ENCODE assay signal across 1 cellular context in genomic region chr2:119109823-119110222, GRCh38.
TF ChIP-seq lines count a peak whose summit lies in the region.

No MANE protein-coding gene starts in this region.

TF ChIP-seq in WTC11, 78 proteins besides CTCF, POLR2A, EP300 and RAD21 (continued from another document):
- TF ChIP-seq, protein P1, sequence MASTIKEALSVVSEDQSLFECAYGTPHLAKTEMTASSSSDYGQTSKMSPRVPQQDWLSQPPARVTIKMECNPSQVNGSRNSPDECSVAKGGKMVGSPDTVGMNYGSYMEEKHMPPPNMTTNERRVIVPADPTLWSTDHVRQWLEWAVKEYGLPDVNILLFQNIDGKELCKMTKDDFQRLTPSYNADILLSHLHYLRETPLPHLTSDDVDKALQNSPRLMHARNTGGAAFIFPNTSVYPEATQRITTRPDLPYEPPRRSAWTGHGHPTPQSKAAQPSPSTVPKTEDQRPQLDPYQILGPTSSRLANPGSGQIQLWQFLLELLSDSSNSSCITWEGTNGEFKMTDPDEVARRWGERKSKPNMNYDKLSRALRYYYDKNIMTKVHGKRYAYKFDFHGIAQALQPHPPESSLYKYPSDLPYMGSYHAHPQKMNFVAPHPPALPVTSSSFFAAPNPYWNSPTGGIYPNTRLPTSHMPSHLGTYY (CRISPR knock-in tag; IDR thresholded peaks at IDR 0.05), result no peak
- TF ChIP-seq SMAD3 (CRISPR knock-in tag; IDR thresholded peaks at IDR 0.05; ENCODE audit: borderline replicate concordance) (no peak), ZNF416 (CRISPR knock-in tag; IDR thresholded peaks at IDR 0.05) (no peak), GABPB1 (CRISPR knock-in tag; IDR thresholded peaks at IDR 0.05) (no peak), ZNF317 (CRISPR knock-in tag; IDR thresholded peaks at IDR 0.05; ENCODE audit: borderline replicate concordance, low read depth) (no peak), ZNF532 (CRISPR knock-in tag; IDR thresholded peaks at IDR 0.05; ENCODE audit: borderline replicate concordance) (no peak), ATF1 (CRISPR knock-in tag; IDR thresholded peaks at IDR 0.05) (no peak), NR3C1 (CRISPR knock-in tag; conservative IDR thresholded peaks at IDR 0.05; ENCODE audit: low read depth) (no peak), ZNF232 (CRISPR knock-in tag; IDR thresholded peaks at IDR 0.05) (no peak), ESRRA (CRISPR knock-in tag; IDR thresholded peaks at IDR 0.05; ENCODE audit: borderline replicate concordance) (no peak)
- TF ChIP-seq, protein P2, sequence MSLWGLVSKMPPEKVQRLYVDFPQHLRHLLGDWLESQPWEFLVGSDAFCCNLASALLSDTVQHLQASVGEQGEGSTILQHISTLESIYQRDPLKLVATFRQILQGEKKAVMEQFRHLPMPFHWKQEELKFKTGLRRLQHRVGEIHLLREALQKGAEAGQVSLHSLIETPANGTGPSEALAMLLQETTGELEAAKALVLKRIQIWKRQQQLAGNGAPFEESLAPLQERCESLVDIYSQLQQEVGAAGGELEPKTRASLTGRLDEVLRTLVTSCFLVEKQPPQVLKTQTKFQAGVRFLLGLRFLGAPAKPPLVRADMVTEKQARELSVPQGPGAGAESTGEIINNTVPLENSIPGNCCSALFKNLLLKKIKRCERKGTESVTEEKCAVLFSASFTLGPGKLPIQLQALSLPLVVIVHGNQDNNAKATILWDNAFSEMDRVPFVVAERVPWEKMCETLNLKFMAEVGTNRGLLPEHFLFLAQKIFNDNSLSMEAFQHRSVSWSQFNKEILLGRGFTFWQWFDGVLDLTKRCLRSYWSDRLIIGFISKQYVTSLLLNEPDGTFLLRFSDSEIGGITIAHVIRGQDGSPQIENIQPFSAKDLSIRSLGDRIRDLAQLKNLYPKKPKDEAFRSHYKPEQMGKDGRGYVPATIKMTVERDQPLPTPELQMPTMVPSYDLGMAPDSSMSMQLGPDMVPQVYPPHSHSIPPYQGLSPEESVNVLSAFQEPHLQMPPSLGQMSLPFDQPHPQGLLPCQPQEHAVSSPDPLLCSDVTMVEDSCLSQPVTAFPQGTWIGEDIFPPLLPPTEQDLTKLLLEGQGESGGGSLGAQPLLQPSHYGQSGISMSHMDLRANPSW (CRISPR knock-in tag; conservative IDR thresholded peaks at IDR 0.05; ENCODE audit: low read depth), result no peak
- TF ChIP-seq, protein P3, sequence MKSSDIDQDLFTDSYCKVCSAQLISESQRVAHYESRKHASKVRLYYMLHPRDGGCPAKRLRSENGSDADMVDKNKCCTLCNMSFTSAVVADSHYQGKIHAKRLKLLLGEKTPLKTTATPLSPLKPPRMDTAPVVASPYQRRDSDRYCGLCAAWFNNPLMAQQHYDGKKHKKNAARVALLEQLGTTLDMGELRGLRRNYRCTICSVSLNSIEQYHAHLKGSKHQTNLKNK (CRISPR knock-in tag; IDR thresholded peaks at IDR 0.05), result no peak
